Comparison of ENCODE assay signal across 8 cellular contexts in the genomic region with DNA sequence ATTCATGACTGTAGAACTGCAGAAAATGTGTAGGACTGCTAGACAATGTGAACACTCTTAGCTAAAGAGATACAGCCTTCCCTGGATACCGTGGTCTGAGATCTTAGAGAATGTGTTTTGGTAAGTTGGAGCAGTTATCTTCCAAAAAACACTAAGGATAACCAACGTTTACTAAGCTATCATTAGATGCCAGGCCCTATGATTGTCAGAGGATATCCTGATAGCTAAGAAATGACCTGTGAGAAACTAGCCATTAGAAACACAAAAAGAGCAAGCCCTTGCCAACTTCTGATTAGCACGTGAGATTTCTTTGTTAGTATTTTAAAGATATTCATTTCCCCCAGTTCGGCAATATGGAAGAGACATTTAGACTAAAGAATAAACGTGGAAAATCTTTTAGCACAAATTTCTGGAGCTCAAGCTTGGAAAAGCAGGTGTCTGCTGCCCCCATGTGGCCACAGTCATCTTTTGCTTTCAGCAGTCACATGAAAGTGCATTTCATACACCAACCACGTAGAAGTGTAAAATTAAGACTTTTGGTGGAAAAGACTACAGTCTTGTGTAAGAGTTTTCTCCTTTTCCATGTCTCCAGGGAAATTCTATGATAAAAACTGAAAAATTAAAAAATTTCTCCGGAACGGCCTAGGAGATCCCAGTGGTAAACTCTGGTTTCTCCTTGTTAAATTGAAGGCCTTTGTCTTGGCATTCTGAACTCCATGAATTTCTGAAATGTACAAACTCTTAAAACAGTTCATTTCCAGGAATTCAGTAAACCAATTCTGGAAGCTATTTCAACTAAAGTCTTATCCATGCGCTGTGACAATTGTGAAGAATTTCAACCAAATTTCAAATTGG.
DNase-seq lines count a peak whose midpoint lies in the region; ATAC-seq and TF ChIP-seq lines count a peak whose summit lies in the region.

No MANE protein-coding gene starts in this region.

- H3K27me3 ChIP-seq in IMR-90 (ENCODE audit: control insufficient read depth, insufficient read depth, low read length) (peaks cover 2% of the 10 kb centered on the region; the same call in 1 of the 2 replicates), adrenal gland (no peaks in the 10 kb centered on the region), right cardiac atrium (ENCODE audit: control insufficient read depth, insufficient read depth) (no peaks in the 10 kb centered on the region), sigmoid colon (no peaks in the 10 kb centered on the region)

- no peaks in the 10 kb centered on the region for H3K36me3 ChIP-seq in IMR-90 (ENCODE audit: control insufficient read depth, insufficient read depth, low read length)
- no peaks in the 10 kb centered on the region for H3K36me3 ChIP-seq in adrenal gland (replicated peaks in 1 of 2)
- H3K36me3 ChIP-seq in sigmoid colon: no peaks in the 10 kb centered on the region

- H3K27ac ChIP-seq in IMR-90 (ENCODE audit: insufficient read depth, low read length): no peak overlapping the region
- H3K27ac ChIP-seq in adrenal gland: no peak overlapping the region
- H3K27ac ChIP-seq in right cardiac atrium (ENCODE audit: low read length): no peak overlapping the region
- H3K27ac ChIP-seq in sigmoid colon: no peak overlapping the region

- ATAC-seq in IMR-90 (ENCODE audit: low read depth) (peak; percentile 83), SK-N-SH treated with all-trans-retinoic acid at 6 μM for 48 hours (peak; percentile 88), right cardiac atrium (no peak), HG02678 (IDR thresholded peaks at IDR 0.05; ENCODE audit: unreplicated experiment) (no peak), GM18861 (IDR thresholded peaks at IDR 0.05; ENCODE audit: unreplicated experiment) (no peak)

- H3K4ac ChIP-seq in IMR-90 (ENCODE audit: low read depth, low read length): no peak overlapping the region

- WGBS in IMR-90 (ENCODE audit: extremely low coverage in 2 of 2, insufficient read length in 1 of 2), 2 experiments: no CpG with 5 or more reads among the region's 9 CpGs
- WGBS in adrenal gland, 4 donors: 13 to 22% (median 16%) methylated on average over 9 of the region's 9 CpGs
- 17% methylated on average over 9 of the region's 9 CpGs for WGBS in right cardiac atrium
- 26 to 30% methylated on average over 9 of the region's 9 CpGs for WGBS in sigmoid colon, 2 donors

- TF ChIP-seq POLR2A in IMR-90 (IDR thresholded peaks at IDR 0.05; ENCODE audit: low read depth, low read length) (no peak), adrenal gland (IDR thresholded peaks at IDR 0.05) (no peak), sigmoid colon (IDR thresholded peaks at IDR 0.05) (no peak)

- CTCF ChIA-PET in IMR-90 (lab: Yijun Ruan, JAX): interaction anchor here (0.6 to 1.9 kb wide), 5 partner anchors 27 to 898 kb away, joined by 3 to 7 read pairs (median 3); no protein-coding TSS in a partner anchor

- BruUV-seq in IMR-90 (replicated peaks; lab: Mats Ljungman, UMichigan): no TSS peak

- no peak overlapping the region for H2BK5ac ChIP-seq in IMR-90 (ENCODE audit: low read depth, low read length, poor library complexity, severe bottlenecking)

- H3K9ac ChIP-seq in IMR-90 (ENCODE audit: low read depth, low read length): no peak overlapping the region

- no peak overlapping the region for H2BK120ac ChIP-seq in IMR-90 (ENCODE audit: low read depth, low read length)

- POLR2A ChIA-PET in IMR-90 (lab: Charles Lee; ENCODE audit: unreplicated experiment): interaction anchor here (0.6 kb wide), 1 partner anchor 639 kb away, joined by 4 read pairs; no protein-coding TSS in a partner anchor

- intact Hi-C loops in IMR-90 (cut with micrococcal nuclease) (loop anchor here (1.0 to 10.0 kb wide), 5 partner anchors 279 to 1224 kb away; no protein-coding TSS in a partner anchor), adrenal gland (cut with DNase I) (no loop called here), right cardiac atrium (cut with DNase I) (loop anchor here in 2 of 4 donors (10.0 kb wide), 2 partner anchors 894 to 1084 kb away; no protein-coding TSS in a partner anchor), sigmoid colon (cut with DNase I) (loop anchor here (1.0 to 10.0 kb wide), 2 partner anchors 894 to 1086 kb away; no protein-coding TSS in a partner anchor)

- TF ChIP-seq CTCF in IMR-90 (conservative IDR thresholded peaks at IDR 0.05; ENCODE audit: low read depth, low read length) (peak; percentile 94), adrenal gland (IDR thresholded peaks at IDR 0.05) (peak; percentile 57 to 93 (median 79)), sigmoid colon (IDR thresholded peaks at IDR 0.05) (peak; percentile 43 to 59 (median 50))

- dilution Hi-C loops in IMR-90 (cut with HindIII; ENCODE audit: low sequenced_read_pairs, unreplicated experiment): no loop called here

- no peak for TF ChIP-seq EP300 in sigmoid colon (IDR thresholded peaks at IDR 0.05)

- no peak overlapping the region for H3K56ac ChIP-seq in IMR-90 (ENCODE audit: extremely low read depth, insufficient read depth, low read length)

- no peak overlapping the region for H4K91ac ChIP-seq in IMR-90 (ENCODE audit: insufficient read depth, low read depth, low read length)

- H3K9me3 ChIP-seq in IMR-90 (ENCODE audit: control insufficient read depth, insufficient read depth, low read length): no peaks in the 10 kb centered on the region
- no peaks in the 10 kb centered on the region for H3K9me3 ChIP-seq in adrenal gland (replicated peaks in 1 of 3)
- no peaks in the 10 kb centered on the region for H3K9me3 ChIP-seq in right cardiac atrium (ENCODE audit: control insufficient read depth, low read length)
- H3K9me3 ChIP-seq in sigmoid colon: no peaks in the 10 kb centered on the region

- in situ Hi-C loops in IMR-90 (cut with MboI; ENCODE audit: low sequenced_read_pairs): loop anchor here (10.0 kb wide), 2 partner anchors 64 to 894 kb away; no protein-coding TSS in a partner anchor

- no peak overlapping the region for H3K14ac ChIP-seq in IMR-90 (replicated peaks; ENCODE audit: low read depth, low read length)

- H3K4me3 ChIP-seq in IMR-90 (ENCODE audit: insufficient read depth, low read depth, low read length) (no peak overlapping the region), adrenal gland (no peak overlapping the region), right cardiac atrium (ENCODE audit: low read length) (no peak overlapping the region), sigmoid colon (no peak overlapping the region)

- no peak overlapping the region for H2AFZ ChIP-seq in IMR-90 (replicated peaks; ENCODE audit: low read length, poor library complexity)

- no peaks in the 10 kb centered on the region for H3K79me1 ChIP-seq in IMR-90 (ENCODE audit: low read depth in 1 of 2, low read length in 2 of 2)

- no peak overlapping the region for H3K23ac ChIP-seq in IMR-90 (ENCODE audit: low read depth, low read length)

- H3K4me2 ChIP-seq in IMR-90 (ENCODE audit: low read depth, low read length): no peak overlapping the region

- H3K9me1 ChIP-seq in IMR-90 (ENCODE audit: insufficient read depth, low read length): no peaks in the 10 kb centered on the region

- no peaks in the 10 kb centered on the region for H3K4me1 ChIP-seq in IMR-90 (ENCODE audit: control insufficient read depth, insufficient read depth, low read length)
- H3K4me1 ChIP-seq in adrenal gland (replicated peaks in 1 of 2): no peaks in the 10 kb centered on the region
- H3K4me1 ChIP-seq in right cardiac atrium (ENCODE audit: control insufficient read depth, insufficient read depth, low read length): no peaks in the 10 kb centered on the region
- H3K4me1 ChIP-seq in sigmoid colon: no peaks in the 10 kb centered on the region

- H4K8ac ChIP-seq in IMR-90 (ENCODE audit: low read depth in 2 of 2, low read length in 2 of 2): no peak overlapping the region

- DNase-seq in DMS53 treated with DMSO at 0.1 percent for 48 hours (lab: John Stamatoyannopoulos, UW; ENCODE audit: unreplicated experiment) (peak; percentile 43), IMR-90 (peak; percentile 76), adrenal gland (peak; percentile 58 to 88 (median 80)), right cardiac atrium (peak; percentile 72 to 88 (median 82)), sigmoid colon (peak; percentile 80)

- H4K5ac ChIP-seq in IMR-90 (ENCODE audit: low read depth, low read length): no peak overlapping the region

- no peaks in the 10 kb centered on the region for H4K20me1 ChIP-seq in IMR-90 (ENCODE audit: insufficient read depth, low read length)

- no peak overlapping the region for H2BK15ac ChIP-seq in IMR-90 (ENCODE audit: low read depth, low read length)

- H2BK20ac ChIP-seq in IMR-90 (ENCODE audit: low read depth, low read length): no peak overlapping the region

- H3K18ac ChIP-seq in IMR-90 (ENCODE audit: low read depth, low read length): no peak overlapping the region

- no peak overlapping the region for H2AK5ac ChIP-seq in IMR-90 (ENCODE audit: low read depth, low read length)

- TF ChIP-seq RAD21 in IMR-90 (IDR thresholded peaks at IDR 0.05; ENCODE audit: low read length): peak; percentile 92

- no peak overlapping the region for H2AK9ac ChIP-seq in IMR-90 (replicated peaks; ENCODE audit: low read depth, low read length, poor library complexity)

TF ChIP-seq in IMR-90, 13 proteins besides CTCF, POLR2A, EP300 and RAD21:
- TF ChIP-seq, protein P1, sequence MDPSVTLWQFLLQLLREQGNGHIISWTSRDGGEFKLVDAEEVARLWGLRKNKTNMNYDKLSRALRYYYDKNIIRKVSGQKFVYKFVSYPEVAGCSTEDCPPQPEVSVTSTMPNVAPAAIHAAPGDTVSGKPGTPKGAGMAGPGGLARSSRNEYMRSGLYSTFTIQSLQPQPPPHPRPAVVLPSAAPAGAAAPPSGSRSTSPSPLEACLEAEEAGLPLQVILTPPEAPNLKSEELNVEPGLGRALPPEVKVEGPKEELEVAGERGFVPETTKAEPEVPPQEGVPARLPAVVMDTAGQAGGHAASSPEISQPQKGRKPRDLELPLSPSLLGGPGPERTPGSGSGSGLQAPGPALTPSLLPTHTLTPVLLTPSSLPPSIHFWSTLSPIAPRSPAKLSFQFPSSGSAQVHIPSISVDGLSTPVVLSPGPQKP (IDR thresholded peaks at IDR 0.05; ENCODE audit: borderline replicate concordance, low read depth, low read length): no peak
- TF ChIP-seq MAZ (IDR thresholded peaks at IDR 0.05; ENCODE audit: borderline replicate concordance, low read depth, low read length): no peak
- peak; percentile 73 for TF ChIP-seq SMC3 (IDR thresholded peaks at IDR 0.05; ENCODE audit: low read depth, low read length)

TF ChIP-seq in SK-N-SH treated with all-trans-retinoic acid at 6 μM for 48 hours, 23 proteins besides CTCF, POLR2A, EP300 and RAD21 (continues in another document):
- TF ChIP-seq ESRRG (CRISPR knock-in tag; IDR thresholded peaks at IDR 0.05) (no peak), ZNF70 (CRISPR knock-in tag; IDR thresholded peaks at IDR 0.05) (no peak), ZC3H10 (CRISPR knock-in tag; IDR thresholded peaks at IDR 0.05) (no peak)

Comparison
In these comparisons a context has a peak if more than half of its experiments do, and no peak if none do; other contexts are left out.
1. ATAC-seq: peak in IMR-90 (single experiment) and SK-N-SH treated with all-trans-retinoic acid at 6 μM for 48 hours (single experiment); none in right cardiac atrium (0 of 2), HG02678 (single experiment) and GM18861 (single experiment).
2. intact Hi-C loops: an anchor here in IMR-90 (1.0 to 10.0 kb wide) and sigmoid colon (1.0 to 10.0 kb wide); none called in adrenal gland.
3. Peak in every context shown above with its lines, with median percentiles within 50 percentile points of each other: DNase-seq and CTCF ChIP-seq.